Comparison of ENCODE assay signal across 21 cellular contexts in genomic region chr20:17643531-17644188, GRCh38. TPM values are rescaled to one million over a fixed set of nuclear protein-coding genes. Genes with fewer than 3 reads are reported as not detected.
DNase-seq lines count a peak whose midpoint lies in the region; TF ChIP-seq lines count a peak whose summit lies in the region.
"Had no signal": no experiment of that assay in that cellular context is flagged by ENCODE, and none has a peak within 500 bp of the region (broad histone marks: within the 10 kb centered on the region; RNA-seq: fewer than 3 reads in every experiment).

No MANE protein-coding gene starts in this region.

- no peak for TF ChIP-seq EP300 in sigmoid colon (IDR thresholded peaks at IDR 0.05)

- H3K4me2 ChIP-seq in GM23248 (ENCODE audit: unreplicated experiment): no peak overlapping the region
- H3K4me2 ChIP-seq in PC-9: no peak overlapping the region

- H4K20me1 ChIP-seq in GM23248 (ENCODE audit: insufficient read depth): peaks cover 3% of the 10 kb centered on the region; the same call in 1 of the 2 replicates
- H4K20me1 ChIP-seq in PC-9 (ENCODE audit: insufficient read depth): peaks cover 22% of the 10 kb centered on the region

- no peak for TF ChIP-seq POLR2A in sigmoid colon (IDR thresholded peaks at IDR 0.05)

- WGBS in GM23248 (ENCODE audit: low coverage in 1 of 2, low lambda C conversion rate in 2 of 2, missing lambda C conversion rate in 2 of 2), 2 experiments: 59 to 66% methylated on average over 10 of the region's 10 CpGs
- WGBS in sigmoid colon, 2 donors: 61 to 72% methylated on average over 10 of the region's 10 CpGs

- H3F3A ChIP-seq in GM23248 (ENCODE audit: insufficient read depth) (no peaks in the 10 kb centered on the region), PC-9 (ENCODE audit: insufficient read depth, low read depth) (no peaks in the 10 kb centered on the region)

- H3K27me3 ChIP-seq in GM23248 (replicated peaks; ENCODE audit: insufficient read depth) (no peaks in the 10 kb centered on the region), brain microvascular endothelial cell (replicated peaks) (no peaks in the 10 kb centered on the region), sigmoid colon (no peaks in the 10 kb centered on the region), PC-9 (ENCODE audit: insufficient read depth, low read depth) (no peaks in the 10 kb centered on the region)

- H3K36me3 ChIP-seq in GM23248 (ENCODE audit: low read depth) (peaks cover 9% of the 10 kb centered on the region; the same call in 1 of the 2 replicates), brain microvascular endothelial cell (replicated peaks) (peaks cover 54% of the 10 kb centered on the region), sigmoid colon (peaks cover 0 to 36% (median 12%) of the 10 kb centered on the region in 4 donors), PC-9 (ENCODE audit: low read depth) (no peaks in the 10 kb centered on the region)

- H3K4me3 ChIP-seq in GM23248: no peak overlapping the region
- H3K4me3 ChIP-seq in brain microvascular endothelial cell (ENCODE audit: low read depth, low read length): no peak overlapping the region
- no peak overlapping the region for H3K4me3 ChIP-seq in sigmoid colon
- H3K4me3 ChIP-seq in PC-9: no peak overlapping the region
- H3K4me3 ChIP-seq: skin epidermis had no signal

- in situ Hi-C loops in GM23248 (cut with MboI) (loop anchor here (25.0 kb wide), 1 partner anchor 644 kb away; the partner anchor contains the start of gene ZNF133), brain microvascular endothelial cell (cut with HindIII; ENCODE audit: low pct_ligation_motif_present, low sequenced_read_pairs) (no loop called here)

- POLR2A ChIA-PET in PC-9 (lab: Charles Lee; ENCODE audit: unreplicated experiment): no interaction called here

- H3K9me2 ChIP-seq in GM23248 (ENCODE audit: insufficient read depth): no peaks in the 10 kb centered on the region
- no peaks in the 10 kb centered on the region for H3K9me2 ChIP-seq in PC-9 (ENCODE audit: insufficient read depth)

- CTCF ChIA-PET in PC-9 (lab: Charles Lee): no interaction called here

- H3K4me1 ChIP-seq in GM23248 (ENCODE audit: insufficient read depth) (no peaks in the 10 kb centered on the region), sigmoid colon (peaks cover 0 to 62% (median 52%) of the 10 kb centered on the region in 4 donors), PC-9 (replicated peaks; ENCODE audit: insufficient read depth) (no peaks in the 10 kb centered on the region)

- H3K79me2 ChIP-seq in GM23248 (ENCODE audit: insufficient read depth): peaks cover 100% of the 10 kb centered on the region
- no peaks in the 10 kb centered on the region for H3K79me2 ChIP-seq in PC-9 (ENCODE audit: low read depth)

- H3K9me3 ChIP-seq in GM23248 (ENCODE audit: low read depth): no peaks in the 10 kb centered on the region
- H3K9me3 ChIP-seq in sigmoid colon: no peaks in the 10 kb centered on the region
- no peaks in the 10 kb centered on the region for H3K9me3 ChIP-seq in PC-9 (ENCODE audit: insufficient read depth, low read depth)

- H2AFZ ChIP-seq in GM23248: no peak overlapping the region
- H2AFZ ChIP-seq in PC-9: no peak overlapping the region

- H3K27ac ChIP-seq in GM23248 (0 out of 2 replicates have a peak overlapping the region, but pooled peaks have one; percentile 4), brain microvascular endothelial cell (peak overlapping the region; percentile 42), sigmoid colon (peak overlapping the region in 3 of 4 donors; percentile 46 to 69 (median 49)), PC-9 (no peak overlapping the region)

- no TSS peak for BruUV-seq in PC-9 (replicated peaks; lab: Mats Ljungman, UMichigan)

- intact Hi-C loops in sigmoid colon (cut with DNase I) (no loop called here), PC-9 (cut with micrococcal nuclease; ENCODE audit: unreplicated experiment) (no loop called here)

- TF ChIP-seq CTCF in brain microvascular endothelial cell (IDR thresholded peaks at IDR 0.05; ENCODE audit: low read depth, low read length, missing control alignments) (no peak), sigmoid colon (IDR thresholded peaks at IDR 0.05) (no peak), PC-9 (conservative IDR thresholded peaks at IDR 0.05) (no peak), GM10266 (IDR thresholded peaks at IDR 0.05; ENCODE audit: control insufficient read depth, insufficient read depth, low read depth, missing control alignments) (no peak)

- peak overlapping the region; percentile 33 for H3K9ac ChIP-seq in GM23248

- DNase-seq in GM23248: no peak
- peak; percentile 19 for DNase-seq in brain microvascular endothelial cell
- DNase-seq in kidney glomerular epithelial cell (lab: John Stamatoyannopoulos, UW): peak; percentile 41
- no peak for DNase-seq in sigmoid colon
- DNase-seq in NCI-H2107 (lab: John Stamatoyannopoulos, UW): no peak
- DNase-seq in PC-9: no peak
- DNase-seq in GM10266 (ENCODE audit: extremely low spot score): no peak
- no peak for DNase-seq in NCI-H187 (lab: John Stamatoyannopoulos, UW)
- DNase-seq: activated CD4-positive, alpha-beta T cell treated with anti-CD3 and anti-CD28 coated beads for 48 hours; activated T-cell treated with anti-CD3 and anti-CD28 coated beads for 4 hours; Karpas-422; naive thymus-derived CD8-positive, alpha-beta T cell; NCI-H1694; NCI-H69; stimulated activated naive CD8-positive, alpha-beta T cell treated with anti-CD3 and anti-CD28 coated beads, Interleukin-15, amount 100 ng/mL, for 72 hours had no signal

RNA-seq across cellular contexts. Expression of gene RRBP1, which starts 38.4 kb away (rescaled TPM):
- 182 and 231 TPM in 2 replicates for total RNA-seq in GM23248 (2014; rRNA removed; shearing (Covaris generic))
- polyA plus RNA-seq in GM23248 (2016; fragmentation: Nextera tagmentation; extraction: Ambion mirVana) (127 and 131 TPM in 2 replicates), sigmoid colon (100 to 1,000 TPM in 1 of 3 donors, 10 to 100 TPM in 2; 24.6 to 245 (median 31.4) TPM)
- total RNA-seq in sigmoid colon (10 to 100 TPM; 30.1 to 69.2 (median 38.8) TPM), PC-9 (2021) (144 and 156 TPM in 2 replicates)

RNA-seq across cellular contexts. Expression of gene BANF2, which starts 56.1 kb away (rescaled TPM):
- not detected in 2 replicates for total RNA-seq in GM23248 (2014; rRNA removed; shearing (Covaris generic))
- not detected in 2 replicates for polyA plus RNA-seq in GM23248 (2016; fragmentation: Nextera tagmentation; extraction: Ambion mirVana)
- total RNA-seq in sigmoid colon: not detected
- polyA plus RNA-seq in sigmoid colon: not detected
- total RNA-seq in PC-9 (2021): not detected in 2 replicates
- total RNA-seq: activated naive CD4-positive, alpha-beta T cell treated with anti-CD3 and anti-CD28 coated beads, Interleukin-2, amount 50 U/mL, for 72 hours; cerebellum; epithelial cell of proximal tubule; left colon; naive thymus-derived CD8-positive, alpha-beta T cell; T-helper 2 cell treated with Interferon-gamma antibody and Interleukin-4, amounts not matched to agents 100 ng/mL and 5 ng/mL, for 36 hours had no signal
- polyA plus RNA-seq: naive thymus-derived CD8-positive, alpha-beta T cell had no signal

Comparison
In these comparisons a context has a peak if more than half of its experiments do, and no peak if none do; other contexts are left out.
1. DNase-seq: peak in brain microvascular endothelial cell (single experiment) and kidney glomerular epithelial cell (single experiment); none in GM23248 (single experiment), sigmoid colon (single experiment), NCI-H2107 (single experiment), PC-9 (0 of 2), GM10266 (single experiment) and NCI-H187 (0 of 2).